In genomic region chr10:113069595-113069994, GRCh38 we compare ENCODE assay signal across 24 cellular contexts.
DNase-seq lines count a peak whose midpoint lies in the region; ATAC-seq, FAIRE-seq and TF ChIP-seq lines count a peak whose summit lies in the region.
"Had no signal": no experiment of that assay in that cellular context is flagged by ENCODE, and none has a peak within 500 bp of the region (broad histone marks: within the 10 kb centered on the region; RNA-seq: fewer than 3 reads in every experiment).

No MANE protein-coding gene starts in this region.

- ATAC-seq in natural killer cell treated with Interleukin-12 subunit alpha and Interleukin-12 subunit beta and Interleukin-15 and Interleukin-18, amount 100 ng/mL, for 72 hours = no peak
- ATAC-seq: body of pancreas; HepG2; naive thymus-derived CD4-positive, alpha-beta T cell had no signal

- no peaks in the 10 kb centered on the region for H3K27me3 ChIP-seq in bronchial epithelial cell (ENCODE audit: control insufficient read depth, insufficient read depth, low read length)
- H3K27me3 ChIP-seq in mesendoderm (ENCODE audit: insufficient read depth, low read length, poor library complexity) = no peaks in the 10 kb centered on the region
- H3K27me3 ChIP-seq: body of pancreas, thyroid gland had no signal

- DNase-seq in RCC 7860 (ENCODE audit: low spot score) (peak; percentile 28), bronchial epithelial cell (ENCODE audit: low read depth) (peak; percentile 83), mesendoderm (peak; percentile 30), occipital lobe (lab: John Stamatoyannopoulos, UW) (no peak), GM19238 (ENCODE audit: insufficient read length, low spot score) (no peak), substantia nigra (lab: John Stamatoyannopoulos, UW) (no peak)
- no peak for DNase-seq in natural killer cell treated with Interleukin-12 subunit alpha and Interleukin-12 subunit beta and Interleukin-15 and Interleukin-18, amount 100 ng/mL, for 72 hours (ENCODE audit: low spot score)
- DNase-seq: activated CD4-positive, alpha-beta T cell treated with anti-CD3 and anti-CD28 coated beads for 4 hours; body of pancreas; foreskin melanocyte; hippocampal formation; kidney; naive thymus-derived CD4-positive, alpha-beta T cell; NCI-H1417 treated with DMSO at 0.1 percent for 48 hours; NCI-H524; stimulated activated CD4-positive, alpha-beta T cell treated with anti-CD3 and anti-CD28 coated beads, Interleukin-2, amount 100 ng/mL, for 24 hours; stimulated activated naive CD4-positive, alpha-beta T cell; SW 1271; thyroid gland had no signal

- no peak overlapping the region for H3K56ac ChIP-seq in mesendoderm (ENCODE audit: low read length)

- H4K5ac ChIP-seq in mesendoderm (ENCODE audit: low read length) = no peak overlapping the region

- peaks cover 17% of the 10 kb centered on the region for H3K79me1 ChIP-seq in mesendoderm (ENCODE audit: low read length)

- no peak overlapping the region for H3K4ac ChIP-seq in mesendoderm (ENCODE audit: low read depth, low read length)

- H3K27me3 Mint-ChIP-seq in natural killer cell treated with Interleukin-12 subunit alpha and Interleukin-12 subunit beta and Interleukin-15 and Interleukin-18, amount 100 ng/mL, for 72 hours = no peaks in the 10 kb centered on the region
- H3K27me3 Mint-ChIP-seq: activated naive CD8-positive, alpha-beta T cell had no signal

- no peak overlapping the region for H2BK120ac ChIP-seq in mesendoderm (ENCODE audit: low read depth, low read length)

- H3K36me3 ChIP-seq in bronchial epithelial cell (ENCODE audit: control insufficient read depth, insufficient read depth, low read length) (no peaks in the 10 kb centered on the region), mesendoderm (ENCODE audit: control insufficient read depth, insufficient read depth, low read length) (no peaks in the 10 kb centered on the region)
- H3K36me3 ChIP-seq: thyroid gland had no signal

- no peaks in the 10 kb centered on the region for H3K36me3 Mint-ChIP-seq in natural killer cell treated with Interleukin-12 subunit alpha and Interleukin-12 subunit beta and Interleukin-15 and Interleukin-18, amount 100 ng/mL, for 72 hours

- no peak overlapping the region for H3K27ac Mint-ChIP-seq in natural killer cell treated with Interleukin-12 subunit alpha and Interleukin-12 subunit beta and Interleukin-15 and Interleukin-18, amount 100 ng/mL, for 72 hours
- H3K27ac Mint-ChIP-seq: activated naive CD8-positive, alpha-beta T cell; activated T-helper 1 cell treated with anti-CD3 and anti-CD28 coated beads, Interleukin-12 subunit alpha, Interleukin-12 subunit beta, Interleukin-2, Interleukin-4 antibody, amounts not matched to agents 30 ng/mL and 10 ng/mL and 1 ng/mL, durations not matched to agents 14 hours and 24 hours and 36 hours; dendritic cell treated with granulocyte-macrophage colony-stimulating factor and Interleukin-4, amounts not matched to agents 40 ng/mL and 50 ng/mL, for 4 days; naive thymus-derived CD4-positive, alpha-beta T cell had no signal

- no peaks in the 10 kb centered on the region for H3K9me3 Mint-ChIP-seq in natural killer cell treated with Interleukin-12 subunit alpha and Interleukin-12 subunit beta and Interleukin-15 and Interleukin-18, amount 100 ng/mL, for 72 hours
- H3K9me3 Mint-ChIP-seq: activated T-helper 1 cell treated with anti-CD3 and anti-CD28 coated beads, Interleukin-12 subunit alpha, Interleukin-12 subunit beta, Interleukin-2, Interleukin-4 antibody, amounts not matched to agents 30 ng/mL and 10 ng/mL and 1 ng/mL, durations not matched to agents 14 hours and 24 hours and 36 hours; dendritic cell treated with granulocyte-macrophage colony-stimulating factor and Interleukin-4, amounts not matched to agents 40 ng/mL and 50 ng/mL, for 4 days; naive thymus-derived CD4-positive, alpha-beta T cell had no signal

- H3K27ac ChIP-seq in mesendoderm (ENCODE audit: low read depth, low read length) (no peak overlapping the region), substantia nigra (ENCODE audit: low read depth, low read length, poor library complexity, severe bottlenecking) (no peak overlapping the region)
- H3K27ac ChIP-seq: body of pancreas, thyroid gland had no signal

- no peak overlapping the region for H3K4me3 Mint-ChIP-seq in natural killer cell treated with Interleukin-12 subunit alpha and Interleukin-12 subunit beta and Interleukin-15 and Interleukin-18, amount 100 ng/mL, for 72 hours
- H3K4me3 Mint-ChIP-seq: activated naive CD8-positive, alpha-beta T cell; activated T-helper 1 cell treated with anti-CD3 and anti-CD28 coated beads, Interleukin-12 subunit alpha, Interleukin-12 subunit beta, Interleukin-2, Interleukin-4 antibody, amounts not matched to agents 30 ng/mL and 10 ng/mL and 1 ng/mL, durations not matched to agents 14 hours and 24 hours and 36 hours; dendritic cell treated with granulocyte-macrophage colony-stimulating factor and Interleukin-4, amounts not matched to agents 40 ng/mL and 50 ng/mL, for 4 days; naive thymus-derived CD4-positive, alpha-beta T cell had no signal

- FAIRE-seq in RCC 7860 (lab: Jason Lieb, UNC) (no peak), bronchial epithelial cell (lab: Jason Lieb, UNC) (no peak)
- FAIRE-seq: endothelial cell of umbilical vein, HepG2, kidney had no signal

- no peak overlapping the region for H3K9ac ChIP-seq in mesendoderm (ENCODE audit: low read length)

- peaks cover 7% of the 10 kb centered on the region for H3K4me1 ChIP-seq in mesendoderm (ENCODE audit: control insufficient read depth, low read depth, low read length)

- no peak overlapping the region for H2BK15ac ChIP-seq in mesendoderm (replicated peaks; ENCODE audit: low read depth)

- no peak for TF ChIP-seq CTCF in bronchial epithelial cell (IDR thresholded peaks at IDR 0.05; ENCODE audit: insufficient read depth, low read length, severe bottlenecking)

- no peak overlapping the region for H2BK5ac ChIP-seq in mesendoderm (ENCODE audit: low read length)

- no peak overlapping the region for H3K18ac ChIP-seq in mesendoderm (ENCODE audit: low read length)

- H3K4me1 Mint-ChIP-seq in natural killer cell treated with Interleukin-12 subunit alpha and Interleukin-12 subunit beta and Interleukin-15 and Interleukin-18, amount 100 ng/mL, for 72 hours (ENCODE audit: low read depth in 2 of 2) = no peaks in the 10 kb centered on the region

- no peak overlapping the region for H4K8ac ChIP-seq in mesendoderm (ENCODE audit: low read depth, low read length)

- no CpG with 5 or more reads among the region's 7 CpGs for WGBS in mesendoderm (ENCODE audit: extremely low coverage, insufficient coverage, low lambda C conversion rate)

- H3K4me2 ChIP-seq in mesendoderm (ENCODE audit: low read length) = no peak overlapping the region

- peaks cover 11% of the 10 kb centered on the region for H3K79me2 ChIP-seq in mesendoderm (ENCODE audit: control insufficient read depth, insufficient read depth, low read length)

- H3K4me3 ChIP-seq in bronchial epithelial cell (ENCODE audit: low read depth, low read length) (no peak overlapping the region), mesendoderm (ENCODE audit: low read length) (no peak overlapping the region)
- H3K4me3 ChIP-seq: body of pancreas, thyroid gland had no signal

- H2AK5ac ChIP-seq in mesendoderm (ENCODE audit: low read length) = no peak overlapping the region

- H3K23ac ChIP-seq in mesendoderm (ENCODE audit: low read length) = no peak overlapping the region

Comparison
In these comparisons a context has a peak if more than half of its experiments do, and no peak if none do; other contexts are left out.
1. DNase-seq: peak in RCC 7860 (single experiment), bronchial epithelial cell (single experiment) and mesendoderm (single experiment); none in occipital lobe (single experiment), GM19238 (single experiment), substantia nigra (0 of 49) and natural killer cell treated with Interleukin-12 subunit alpha and Interleukin-12 subunit beta and Interleukin-15 and Interleukin-18, amount 100 ng/mL, for 72 hours (single experiment).